15 cellular contexts compared by ENCODE assay signal in genomic region chr16:31351246-31351936, GRCh38. TPM values are rescaled to one million over a fixed set of nuclear protein-coding genes. Genes with fewer than 3 reads are reported as not detected.
DNase-seq lines count a peak whose midpoint lies in the region; TF ChIP-seq lines count a peak whose summit lies in the region.
"Had no signal": no experiment of that assay in that cellular context is flagged by ENCODE, and none has a peak within 500 bp of the region (broad histone marks: within the 10 kb centered on the region; RNA-seq: fewer than 3 reads in every experiment).

No MANE protein-coding gene starts in this region.

- no peak for TF ChIP-seq EP300 in transverse colon (IDR thresholded peaks at IDR 0.05; ENCODE audit: low read depth)

- in situ Hi-C loops in transverse colon (cut with MboI; ENCODE audit: low pct_ligation_motif_present in 1 of 4, low pct_unique_long_range_greater_than_20kb in 1 of 4, low sequenced_read_pairs in 3 of 4) = no loop called here

- DNase-seq in activated CD4-positive, CD25-positive, alpha-beta regulatory T cell treated with anti-CD3 and anti-CD28 coated beads, Interleukin-2, amount 50 U/mL, for 72 hours = peak; percentile 5
- no peak for DNase-seq in activated CD4-positive, CD25-positive, alpha-beta regulatory T cell (lab: John Stamatoyannopoulos, UW)
- DNase-seq in MV-4-11 (lab: John Stamatoyannopoulos, UW) (peak; percentile 64), germinal center (ENCODE audit: low spot score) (peak; percentile 54), spleen (no peak), H7 (no peak), GF-D8 (lab: John Stamatoyannopoulos, UW) (no peak), transverse colon (no peak)
- DNase-seq: Caco-2, T1000 had no signal

- TF ChIP-seq POLR2A in spleen (IDR thresholded peaks at IDR 0.05) = no peak
- TF ChIP-seq POLR2A in transverse colon (IDR thresholded peaks at IDR 0.05) = no peak

- H3K27ac ChIP-seq in spleen = peak overlapping the region in 7 of 8 donors; percentile 52 to 91 (median 87)
- peak overlapping the region in 2 of 4 donors; percentile 29 to 60 for H3K27ac ChIP-seq in transverse colon
- H3K27ac ChIP-seq: cardiac muscle cell had no signal

- H3K4me1 ChIP-seq in spleen = peaks cover 4 to 84% (median 66%) of the 10 kb centered on the region in 6 donors
- peaks cover 0 to 3% (median 0%) of the 10 kb centered on the region in 4 donors for H3K4me1 ChIP-seq in transverse colon
- H3K4me1 ChIP-seq: Caco-2 had no signal

- H3K9me3 ChIP-seq in spleen (no peaks in the 10 kb centered on the region), transverse colon (no peaks in the 10 kb centered on the region)
- H3K9me3 ChIP-seq: Caco-2 had no signal

- intact Hi-C loops in spleen (cut with DNase I; ENCODE audit: low total_unique reads) (no loop called here), transverse colon (cut with DNase I; ENCODE audit: low total_unique reads) (no loop called here)

- WGBS in spleen, 5 donors = 65 to 75% (median 69%) methylated on average over 19 of the region's 19 CpGs
- 68 to 73% methylated on average over 9 to 18 of the region's 19 CpGs for WGBS in transverse colon (ENCODE audit: low coverage in 1 of 2), 2 donors

- TF ChIP-seq CTCF in spleen (IDR thresholded peaks at IDR 0.05 in 8 of 11, conservative IDR thresholded peaks at IDR 0.05 in 3 of 11) (no peak), transverse colon (IDR thresholded peaks at IDR 0.05) (no peak)

- H3K4me3 ChIP-seq in spleen (peak overlapping the region in 1 of 8 donors; percentile 55), H7 (ENCODE audit: insufficient read depth, low read depth, low read length) (no peak overlapping the region), transverse colon (no peak overlapping the region)
- H3K4me3 ChIP-seq: cardiac muscle cell had no signal

- no peaks in the 10 kb centered on the region for H3K36me3 ChIP-seq in spleen
- no peaks in the 10 kb centered on the region for H3K36me3 ChIP-seq in H7 (replicated peaks; ENCODE audit: control insufficient read depth, insufficient read depth, low read length)
- no peaks in the 10 kb centered on the region for H3K36me3 ChIP-seq in transverse colon
- H3K36me3 ChIP-seq: cardiac muscle cell had no signal

- H3K27me3 ChIP-seq in spleen (replicated peaks in 1 of 7) (no peaks in the 10 kb centered on the region), H7 (ENCODE audit: control insufficient read depth, insufficient read depth, low read length) (no peaks in the 10 kb centered on the region), transverse colon (no peaks in the 10 kb centered on the region)

RNA-seq across cellular contexts. Expression of gene ITGAX, which starts 3.6 kb away (rescaled TPM):
- total RNA-seq in spleen = 100 to 1,000 TPM in 5 of 7 donors, 10 to 100 TPM in 2; 52.1 to 330 (median 161) TPM
- 10 to 100 TPM in 2 of 3 donors, 1 to 10 TPM in 1; 8.9 to 45.5 (median 30.5) TPM for polyA plus RNA-seq in spleen
- 0.26 and 0.80 TPM in 2 replicates for total RNA-seq in H7 (2014; rRNA removed; shearing (Covaris generic))
- total RNA-seq in transverse colon = 1 to 10 TPM in 3 of 4 donors, not detected in 1; 1.2 to 3.8 (median 3.7) TPM
- total RNA-seq: A673, Caco-2, fibroblast of villous mesenchyme had no signal
- polyA plus RNA-seq: cardiac muscle cell had no signal

RNA-seq across cellular contexts. Expression of gene ITGAD, which starts 41.7 kb away (rescaled TPM):
- total RNA-seq in spleen = 10 to 100 TPM in 6 of 7 donors, 1 to 10 TPM in 1; 6.7 to 25.8 (median 19.3) TPM
- 1 to 10 TPM; 1.2 to 3.5 (median 2.3) TPM for polyA plus RNA-seq in spleen
- total RNA-seq in H7 (2014; rRNA removed; shearing (Covaris generic)) = not detected in 2 replicates
- total RNA-seq in transverse colon = under 1 TPM in 1 of 4 donors, not detected in 3; 0.75 TPM
- total RNA-seq: A673, Caco-2, cardiac muscle cell, fibroblast of villous mesenchyme, pulmonary artery endothelial cell, Right ventricle myocardium superior had no signal
- polyA plus RNA-seq: cardiac muscle cell had no signal

Comparison
In these comparisons a context has a peak if more than half of its experiments do, and no peak if none do; other contexts are left out.
1. DNase-seq: peak in activated CD4-positive, CD25-positive, alpha-beta regulatory T cell treated with anti-CD3 and anti-CD28 coated beads, Interleukin-2, amount 50 U/mL, for 72 hours (single experiment), MV-4-11 (single experiment) and germinal center (single experiment); none in activated CD4-positive, CD25-positive, alpha-beta regulatory T cell (0 of 4), spleen (single experiment), H7 (single experiment), GF-D8 (single experiment) and transverse colon (single experiment).
2. RNA of gene ITGAX, which starts 3.6 kb away (total RNA-seq): 52.1 to 330 TPM in spleen; 1.2 to 3.8 TPM in transverse colon and 0.26 to 0.80 TPM in H7; every median in the first group is over 10 times any median in the second.